ENCODE assay signal across 20 cellular contexts in genomic region chr12:109568486-109568885, GRCh38. TPM values are rescaled to one million over a fixed set of nuclear protein-coding genes. Genes with fewer than 3 reads are reported as not detected.
A peak's percentile ranks its signal among the peaks of the same experiment; 100 is the strongest.
DNase-seq lines count a peak whose midpoint lies in the region; ATAC-seq and TF ChIP-seq lines count a peak whose summit lies in the region.
"Had no signal": no experiment of that assay in that cellular context is flagged by ENCODE, and none has a peak within 500 bp of the region (broad histone marks: within the 10 kb centered on the region; RNA-seq: fewer than 3 reads in every experiment).

No MANE protein-coding gene starts in this region.

- H3K56ac ChIP-seq in IMR-90 (ENCODE audit: extremely low read depth, insufficient read depth, low read length) = 0 out of 2 replicates have a peak overlapping the region, but pooled peaks have one; percentile 24

- no peaks in the 10 kb centered on the region for H3K27me3 ChIP-seq in heart left ventricle
- no peaks in the 10 kb centered on the region for H3K27me3 ChIP-seq in IMR-90 (ENCODE audit: control insufficient read depth, insufficient read depth, low read length)
- no peaks in the 10 kb centered on the region for H3K27me3 ChIP-seq in CD8-positive, alpha-beta memory T cell (ENCODE audit: insufficient read depth, low read length, poor library complexity, severe bottlenecking)
- H3K27me3 ChIP-seq: BLaER1 had no signal

- H3K9me3 Mint-ChIP-seq in nephron progenitor cell = no peaks in the 10 kb centered on the region
- H3K9me3 Mint-ChIP-seq in CD8-positive, alpha-beta memory T cell = no peaks in the 10 kb centered on the region
- H3K9me3 Mint-ChIP-seq: CD4-positive, CD25-positive, alpha-beta regulatory T cell; CD8-positive, alpha-beta T cell; GM23338; H9 had no signal

- H3K9me3 ChIP-seq in heart left ventricle = no peaks in the 10 kb centered on the region
- no peaks in the 10 kb centered on the region for H3K9me3 ChIP-seq in IMR-90 (ENCODE audit: control insufficient read depth, insufficient read depth, low read length)
- no peaks in the 10 kb centered on the region for H3K9me3 ChIP-seq in CD8-positive, alpha-beta memory T cell (ENCODE audit: low read length)
- H3K9me3 ChIP-seq: BLaER1 had no signal

- no peak overlapping the region for H3K4me2 ChIP-seq in IMR-90 (ENCODE audit: low read depth, low read length)
- H3K4me2 ChIP-seq: BLaER1, GM23338 had no signal

- no TSS peak for BruUV-seq in IMR-90 (replicated peaks; lab: Mats Ljungman, UMichigan)

- peaks cover 5% of the 10 kb centered on the region for H3K9me1 ChIP-seq in IMR-90 (ENCODE audit: insufficient read depth, low read length)

- H4K5ac ChIP-seq in IMR-90 (ENCODE audit: low read depth, low read length) = no peak overlapping the region

- H2AFZ ChIP-seq in IMR-90 (replicated peaks; ENCODE audit: low read length, poor library complexity) = no peak overlapping the region
- H2AFZ ChIP-seq: GM23338 had no signal

- WGBS in heart left ventricle, 4 donors = 83 to 93% (median 89%) methylated on average over 7 of the region's 7 CpGs
- no CpG with 5 or more reads among the region's 7 CpGs for WGBS in IMR-90 (ENCODE audit: extremely low coverage in 2 of 2, insufficient read length in 1 of 2), 2 experiments

- no peak overlapping the region for H3K23ac ChIP-seq in IMR-90 (ENCODE audit: low read depth, low read length)

- H3K36me3 ChIP-seq in heart left ventricle (peaks cover 0 to 68% (median 55%) of the 10 kb centered on the region in 9 donors), IMR-90 (ENCODE audit: control insufficient read depth, insufficient read depth, low read length) (peaks cover 6% of the 10 kb centered on the region)
- peaks cover 5% of the 10 kb centered on the region for H3K36me3 ChIP-seq in CD8-positive, alpha-beta memory T cell (ENCODE audit: insufficient read depth, low read length)

- TF ChIP-seq POLR2A in heart left ventricle (IDR thresholded peaks at IDR 0.05) (no peak), IMR-90 (IDR thresholded peaks at IDR 0.05; ENCODE audit: low read depth, low read length) (no peak)

- no peak overlapping the region for H4K8ac ChIP-seq in IMR-90 (ENCODE audit: low read depth in 2 of 2, low read length in 2 of 2)

- H4K91ac ChIP-seq in IMR-90 (ENCODE audit: insufficient read depth, low read depth, low read length) = no peak overlapping the region

- peaks cover 24% of the 10 kb centered on the region for H3K36me3 Mint-ChIP-seq in nephron progenitor cell (ENCODE audit: low read depth)
- H3K36me3 Mint-ChIP-seq in CD8-positive, alpha-beta memory T cell = peaks cover 0 to 66% (median 16%) of the 10 kb centered on the region in 3 donors

- no peak overlapping the region for H3K14ac ChIP-seq in IMR-90 (replicated peaks; ENCODE audit: low read depth, low read length)

- no peak for ATAC-seq in Right ventricle myocardium superior (ENCODE audit: poor library complexity)
- no peak for ATAC-seq in heart left ventricle
- no peak for ATAC-seq in IMR-90 (ENCODE audit: low read depth)
- ATAC-seq in GM21737 (IDR thresholded peaks at IDR 0.05; ENCODE audit: unreplicated experiment) = no peak
- ATAC-seq in HG03095 (IDR thresholded peaks at IDR 0.05; ENCODE audit: unreplicated experiment) = no peak
- ATAC-seq: CD8-positive, alpha-beta T cell; GM12878; GM23338; HCT116 had no signal

- H3K18ac ChIP-seq in IMR-90 (ENCODE audit: low read depth, low read length) = no peak overlapping the region

- TF ChIP-seq RAD21 in IMR-90 (IDR thresholded peaks at IDR 0.05; ENCODE audit: low read length) = no peak

- no peak for TF ChIP-seq CTCF in heart left ventricle (IDR thresholded peaks at IDR 0.05)
- TF ChIP-seq CTCF in IMR-90 (conservative IDR thresholded peaks at IDR 0.05; ENCODE audit: low read depth, low read length) = no peak
- TF ChIP-seq CTCF in nephron progenitor cell (IDR thresholded peaks at IDR 0.05) = no peak

- no peak overlapping the region for H3K4me3 Mint-ChIP-seq in nephron progenitor cell
- H3K4me3 Mint-ChIP-seq in CD8-positive, alpha-beta memory T cell = no peak overlapping the region
- H3K4me3 Mint-ChIP-seq: B cell; CD4-positive, CD25-positive, alpha-beta regulatory T cell; CD8-positive, alpha-beta T cell; GM23338; H9 had no signal

- no peaks in the 10 kb centered on the region for H3K27me3 Mint-ChIP-seq in nephron progenitor cell (ENCODE audit: low read depth, poor library complexity)
- peaks cover 0 to 3% of the 10 kb centered on the region in 2 donors for H3K27me3 Mint-ChIP-seq in CD8-positive, alpha-beta memory T cell
- H3K27me3 Mint-ChIP-seq: B cell; CD4-positive, CD25-positive, alpha-beta regulatory T cell had no signal

- H3K4me1 ChIP-seq in heart left ventricle (peaks cover 0 to 25% (median 11%) of the 10 kb centered on the region in 12 donors), IMR-90 (ENCODE audit: control insufficient read depth, insufficient read depth, low read length) (no peaks in the 10 kb centered on the region; the same call in 1 of the 2 replicates)
- H3K4me1 ChIP-seq in CD8-positive, alpha-beta memory T cell (ENCODE audit: insufficient read depth, low read length) = peaks cover 7% of the 10 kb centered on the region

- H3K4me1 Mint-ChIP-seq in nephron progenitor cell = peaks cover 16% of the 10 kb centered on the region
- H3K4me1 Mint-ChIP-seq in CD8-positive, alpha-beta memory T cell = peaks cover 11 to 15% (median 12%) of the 10 kb centered on the region in 3 donors

- H2BK15ac ChIP-seq in IMR-90 (ENCODE audit: low read depth, low read length) = no peak overlapping the region

- POLR2A ChIA-PET in IMR-90 (lab: Charles Lee; ENCODE audit: unreplicated experiment) = no interaction called here
- POLR2A ChIA-PET in CD8-positive, alpha-beta memory T cell (lab: Charles Lee) = no interaction called here

- H2AK5ac ChIP-seq in IMR-90 (ENCODE audit: low read depth, low read length) = no peak overlapping the region

- DNase-seq in Right ventricle myocardium superior (peak; percentile 22), heart left ventricle (no peak), IMR-90 (peak; percentile 9), nephron progenitor cell (no peak)
- no peak for DNase-seq in CD8-positive, alpha-beta memory T cell
- DNase-seq: CD4-positive, CD25-positive, alpha-beta regulatory T cell; CD8-positive, alpha-beta T cell; DMS 273 treated with DMSO at 0.1 percent for 48 hours; DMS79; EL; GDM1; H9 had no signal

- H2AK9ac ChIP-seq in IMR-90 (replicated peaks; ENCODE audit: low read depth, low read length, poor library complexity) = no peak overlapping the region

- H3K27ac Mint-ChIP-seq in nephron progenitor cell = peak overlapping the region; percentile 74
- H3K27ac Mint-ChIP-seq in CD8-positive, alpha-beta memory T cell = peak overlapping the region in 2 of 8 donors; percentile 11 to 89
- H3K27ac Mint-ChIP-seq: B cell; CD4-positive, CD25-positive, alpha-beta regulatory T cell; CD8-positive, alpha-beta T cell; GM23338; H9 had no signal

- peaks cover 0 to 12% of the 10 kb centered on the region in 2 experiments; a peak in 2 of 4 replicates for H3K79me1 ChIP-seq in IMR-90 (ENCODE audit: low read depth in 1 of 2, low read length in 2 of 2)

- peak overlapping the region in 1 of 12 donors; percentile 9 for H3K27ac ChIP-seq in heart left ventricle
- H3K27ac ChIP-seq in IMR-90 (ENCODE audit: insufficient read depth, low read length) = no peak overlapping the region
- no peak overlapping the region for H3K27ac ChIP-seq in CD8-positive, alpha-beta memory T cell (ENCODE audit: low read depth, low read length)
- H3K27ac ChIP-seq: BLaER1, C4-2B had no signal

- CTCF ChIA-PET in IMR-90 (lab: Yijun Ruan, JAX) = no interaction called here
- CTCF ChIA-PET in CD8-positive, alpha-beta memory T cell (lab: Charles Lee) = no interaction called here

- H3K4me3 ChIP-seq in heart left ventricle (no peak overlapping the region), IMR-90 (ENCODE audit: insufficient read depth, low read depth, low read length) (no peak overlapping the region)
- no peak overlapping the region for H3K4me3 ChIP-seq in CD8-positive, alpha-beta memory T cell (ENCODE audit: low read length)
- H3K4me3 ChIP-seq: BLaER1, GM12878, GM23338 had no signal

- no peak overlapping the region for H2BK20ac ChIP-seq in IMR-90 (ENCODE audit: low read depth, low read length)

- H2BK5ac ChIP-seq in IMR-90 (ENCODE audit: low read depth, low read length, poor library complexity, severe bottlenecking) = no peak overlapping the region

- H2BK120ac ChIP-seq in IMR-90 (ENCODE audit: low read depth, low read length) = no peak overlapping the region

- no peaks in the 10 kb centered on the region for H4K20me1 ChIP-seq in IMR-90 (ENCODE audit: insufficient read depth, low read length)

- in situ Hi-C loops in IMR-90 (cut with MboI; ENCODE audit: low sequenced_read_pairs) = no loop called here

- intact Hi-C loops in Right ventricle myocardium superior (cut with DNase I) = no loop called here
- intact Hi-C loops in heart left ventricle (cut with DNase I) = no loop called here
- intact Hi-C loops in IMR-90 (cut with micrococcal nuclease) = no loop called here

- no peak overlapping the region for H3K9ac ChIP-seq in IMR-90 (ENCODE audit: low read depth, low read length)
- H3K9ac ChIP-seq: BLaER1 had no signal

- no peak overlapping the region for H3K4ac ChIP-seq in IMR-90 (ENCODE audit: low read depth, low read length)

- dilution Hi-C loops in IMR-90 (cut with HindIII; ENCODE audit: low sequenced_read_pairs, unreplicated experiment) = no loop called here

RNA-seq across cellular contexts. Expression of gene MMAB, which starts 4.8 kb away (rescaled TPM):
- 68.1 TPM for total RNA-seq in Right ventricle myocardium superior
- 10 to 100 TPM; 29.5 to 43.3 (median 34.4) TPM for total RNA-seq in heart left ventricle
- 10 to 100 TPM; 38.1 to 43.4 TPM for polyA plus RNA-seq in heart left ventricle
- 14.2 and 16.5 TPM in 2 replicates for total RNA-seq in IMR-90 (2012; rRNA removed)
- 16.9 and 17.3 TPM in 2 replicates for polyA plus RNA-seq in IMR-90 (2012; rRNA removed)
- polyA plus RNA-seq in IMR-90 (2012; cell fraction: cytosol; rRNA removed) = 16.1 and 18.4 TPM in 2 replicates
- polyA plus RNA-seq in IMR-90 (2012; cell fraction: nucleus; rRNA removed; ENCODE audit: low replicate concordance) = 16.9 and 21.4 TPM in 2 replicates
- total RNA-seq in CD8-positive, alpha-beta memory T cell = 10 to 100 TPM; 38.5 to 44.2 TPM
- polyA plus RNA-seq in CD8-positive, alpha-beta memory T cell = 15.7 TPM

RNA-seq across cellular contexts. Expression of gene MVK, which starts 5.1 kb away (rescaled TPM):
- total RNA-seq in Right ventricle myocardium superior (9.4 TPM), heart left ventricle (10 to 100 TPM in 5 of 9 donors, 1 to 10 TPM in 4; 7.9 to 14.9 (median 10.1) TPM), IMR-90 (2012; rRNA removed) (6.6 and 6.9 TPM in 2 replicates)
- polyA plus RNA-seq in heart left ventricle (10 to 100 TPM; 13.4 to 13.9 TPM), IMR-90 (2012; rRNA removed) (11.5 and 12.2 TPM in 2 replicates)
- polyA plus RNA-seq in IMR-90 (2012; cell fraction: cytosol; rRNA removed) = 9.8 and 11.6 TPM in 2 replicates
- polyA plus RNA-seq in IMR-90 (2012; cell fraction: nucleus; rRNA removed; ENCODE audit: low replicate concordance) = 12.4 and 22.5 TPM in 2 replicates
- 10 to 100 TPM; 14.2 to 15.8 TPM for total RNA-seq in CD8-positive, alpha-beta memory T cell
- polyA plus RNA-seq in CD8-positive, alpha-beta memory T cell = 2.6 TPM

Comparison
In these comparisons a context has a peak if more than half of its experiments do, and no peak if none do; other contexts are left out.
1. DNase-seq: peak in Right ventricle myocardium superior (single experiment) and IMR-90 (single experiment); none in heart left ventricle (0 of 5), nephron progenitor cell (single experiment) and CD8-positive, alpha-beta memory T cell (0 of 5).